In genomic region chr5:109655841-109656240, GRCh38 we compare ENCODE assay signal across 1 cellular context.
TF ChIP-seq lines count a peak whose summit lies in the region.

No MANE protein-coding gene starts in this region.

TF ChIP-seq in SK-N-SH treated with all-trans-retinoic acid at 6 μM for 48 hours, 23 proteins besides CTCF, POLR2A, EP300 and RAD21 (continued from another document):
- no peak for TF ChIP-seq TSHZ2 (CRISPR knock-in tag; IDR thresholded peaks at IDR 0.05)
- TF ChIP-seq, protein P1, sequence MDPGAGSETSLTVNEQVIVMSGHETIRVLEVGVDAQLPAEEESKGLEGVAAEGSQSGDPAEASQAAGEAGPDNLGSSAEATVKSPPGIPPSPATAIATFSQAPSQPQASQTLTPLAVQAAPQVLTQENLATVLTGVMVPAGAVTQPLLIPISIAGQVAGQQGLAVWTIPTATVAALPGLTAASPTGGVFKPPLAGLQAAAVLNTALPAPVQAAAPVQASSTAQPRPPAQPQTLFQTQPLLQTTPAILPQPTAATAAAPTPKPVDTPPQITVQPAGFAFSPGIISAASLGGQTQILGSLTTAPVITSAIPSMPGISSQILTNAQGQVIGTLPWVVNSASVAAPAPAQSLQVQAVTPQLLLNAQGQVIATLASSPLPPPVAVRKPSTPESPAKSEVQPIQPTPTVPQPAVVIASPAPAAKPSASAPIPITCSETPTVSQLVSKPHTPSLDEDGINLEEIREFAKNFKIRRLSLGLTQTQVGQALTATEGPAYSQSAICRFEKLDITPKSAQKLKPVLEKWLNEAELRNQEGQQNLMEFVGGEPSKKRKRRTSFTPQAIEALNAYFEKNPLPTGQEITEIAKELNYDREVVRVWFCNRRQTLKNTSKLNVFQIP (CRISPR knock-in tag; IDR thresholded peaks at IDR 0.05; ENCODE audit: borderline replicate concordance, low read depth) = no peak
- TF ChIP-seq ARNTL (CRISPR knock-in tag; IDR thresholded peaks at IDR 0.05; ENCODE audit: borderline replicate concordance, low read depth) = no peak
- no peak for TF ChIP-seq RARB (CRISPR knock-in tag; IDR thresholded peaks at IDR 0.05)
- no peak for TF ChIP-seq ZNF565 (CRISPR knock-in tag; conservative IDR thresholded peaks at IDR 0.05; ENCODE audit: low read depth)
- no peak for TF ChIP-seq CSDC2 (CRISPR knock-in tag; IDR thresholded peaks at IDR 0.05)
- no peak for TF ChIP-seq ESRRG (CRISPR knock-in tag; IDR thresholded peaks at IDR 0.05)
- TF ChIP-seq ZFP30 (CRISPR knock-in tag; IDR thresholded peaks at IDR 0.05) = no peak
- no peak for TF ChIP-seq ZNF8 (CRISPR knock-in tag; IDR thresholded peaks at IDR 0.05)
